ENCODE assay signal across 33 cellular contexts in the genomic region with DNA sequence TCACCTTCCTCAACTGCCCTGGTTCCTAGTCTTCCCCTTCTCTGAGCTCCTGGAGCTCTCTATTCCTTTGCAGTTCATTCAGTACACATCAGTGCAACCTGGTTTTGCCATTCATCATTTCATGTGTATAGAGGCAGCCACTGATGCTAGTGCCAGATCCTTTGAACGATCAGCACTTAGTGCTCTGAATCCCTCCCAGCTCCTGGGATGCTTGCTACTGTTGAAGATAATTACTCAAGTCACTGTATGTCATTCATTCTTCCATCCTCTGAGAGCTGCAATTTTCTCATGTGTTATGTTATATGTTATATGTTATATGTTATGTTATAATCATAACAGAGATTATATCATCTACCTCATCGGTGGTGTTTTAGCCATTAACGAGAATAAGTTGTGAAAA.
"Had no signal": no experiment of that assay in that cellular context is flagged by ENCODE, and none has a peak within 500 bp of the region (broad histone marks: within the 10 kb centered on the region; RNA-seq: fewer than 3 reads in every experiment).

No MANE protein-coding gene starts in this region.

- H3K36me3 Mint-ChIP-seq: naive thymus-derived CD4-positive, alpha-beta T cell; natural killer cell; stimulated activated memory B cell treated with anti-CD40 and anti-IgM and Interleukin-4, amounts not matched to agents 10 μg/mL and 1 μg/mL and 100 μg/mL, for 72 hours; type B pancreatic cell had no signal

- H3K36me3 ChIP-seq: neutrophil, ovary, right lobe of liver, spleen, suprapubic skin, tibial artery, transverse colon, upper lobe of right lung, uterus had no signal

- H3K9me3 ChIP-seq: neutrophil, ovary, psoas muscle, right lobe of liver, spleen, suprapubic skin, testis, tibial artery, transverse colon, upper lobe of right lung, uterus had no signal

- H3K27me3 Mint-ChIP-seq: progenitor cell of endocrine pancreas; stimulated activated naive CD8-positive, alpha-beta T cell treated with anti-CD3 and anti-CD28 coated beads, Interleukin-15, amount 100 ng/mL, for 72 hours; type B pancreatic cell had no signal

- H3K27ac Mint-ChIP-seq: naive thymus-derived CD4-positive, alpha-beta T cell; natural killer cell; nephron; progenitor cell of endocrine pancreas; stimulated activated memory B cell treated with anti-CD40 and anti-IgM and Interleukin-4, amounts not matched to agents 10 μg/mL and 1 μg/mL and 100 μg/mL, for 72 hours; stimulated activated naive CD8-positive, alpha-beta T cell treated with anti-CD3 and anti-CD28 coated beads, Interleukin-15, amount 100 ng/mL, for 72 hours; type B pancreatic cell had no signal

- H3K27ac ChIP-seq: neutrophil, ovary, parathyroid adenoma, psoas muscle, right lobe of liver, skin epidermis, spleen, suprapubic skin, testis, tibial artery, transverse colon, upper lobe of right lung, uterus had no signal

- ATAC-seq: naive thymus-derived CD4-positive, alpha-beta T cell; natural killer cell; psoas muscle; right cardiac atrium; right lobe of liver; stimulated activated memory B cell treated with anti-CD40 and anti-IgM and Interleukin-4, amounts not matched to agents 10 μg/mL and 1 μg/mL and 100 μg/mL, for 72 hours; stimulated activated naive CD8-positive, alpha-beta T cell treated with anti-CD3 and anti-CD28 coated beads, Interleukin-15, amount 100 ng/mL, for 72 hours; stimulated activated naive CD8-positive, alpha-beta T cell treated with anti-CD3 and anti-CD28 coated beads, Interleukin-15, Interleukin-2, amounts not matched to agents 100 U/mL and 50 U/mL, for 24 hours; upper lobe of right lung had no signal

- H3K27me3 ChIP-seq: neutrophil, ovary, right lobe of liver, spleen, suprapubic skin, testis, tibial artery, transverse colon, upper lobe of right lung, uterus had no signal

- H3K4me1 Mint-ChIP-seq: naive thymus-derived CD4-positive, alpha-beta T cell; nephron; neural crest cell; stimulated activated memory B cell treated with anti-CD40 and anti-IgM and Interleukin-4, amounts not matched to agents 10 μg/mL and 1 μg/mL and 100 μg/mL, for 72 hours; stimulated activated naive CD8-positive, alpha-beta T cell treated with anti-CD3 and anti-CD28 coated beads, Interleukin-15, amount 100 ng/mL, for 72 hours had no signal

- H3K4me3 Mint-ChIP-seq: naive thymus-derived CD4-positive, alpha-beta T cell; natural killer cell; nephron; neural crest cell; stimulated activated memory B cell treated with anti-CD40 and anti-IgM and Interleukin-4, amounts not matched to agents 10 μg/mL and 1 μg/mL and 100 μg/mL, for 72 hours; stimulated activated naive CD8-positive, alpha-beta T cell treated with anti-CD3 and anti-CD28 coated beads, Interleukin-15, amount 100 ng/mL, for 72 hours; type B pancreatic cell had no signal

- H3K4me1 ChIP-seq: parathyroid adenoma, psoas muscle, right lobe of liver, spleen, suprapubic skin, testis, tibial artery, transverse colon, upper lobe of right lung, uterus had no signal

- DNase-seq: naive thymus-derived CD4-positive, alpha-beta T cell; natural killer cell; nucleus accumbens; ovary; posterior cingulate gyrus; psoas muscle; right cardiac atrium; right lobe of liver; spleen; stimulated activated CD4-positive, alpha-beta T cell treated with anti-CD3 and anti-CD28 coated beads, Interleukin-12 subunit alpha, Interleukin-12 subunit beta, amount 100 ng/mL, for 4 hours; stimulated activated CD4-positive, alpha-beta T cell treated with anti-CD3 and anti-CD28 coated beads, Interleukin-1b, Interleukin-23, amount 100 ng/mL, for 48 hours; stimulated activated CD4-positive, alpha-beta T cell treated with anti-CD3 and anti-CD28 coated beads, Interleukin-4, amount 100 ng/mL, for 1 hour; stimulated activated CD4-positive, alpha-beta T cell treated with anti-CD3 and anti-CD28 coated beads, Interleukin-4, amount 100 ng/mL, for 4 hours; stimulated activated CD8-positive, alpha-beta memory T cell treated with anti-CD3 and anti-CD28 coated beads, Interleukin-4, amount 100 ng/mL, for 48 hours; stimulated activated naive CD4-positive, alpha-beta T cell; stimulated activated naive CD8-positive, alpha-beta T cell treated with anti-CD3 and anti-CD28 coated beads, Interleukin-15, amount 100 ng/mL, for 72 hours; stimulated activated naive CD8-positive, alpha-beta T cell treated with anti-CD3 and anti-CD28 coated beads, Interleukin-15, Interleukin-2, amounts not matched to agents 100 U/mL and 50 U/mL, for 24 hours; substantia nigra; testis; tibial artery; transverse colon; upper lobe of right lung; uterus had no signal

- H3K9me3 Mint-ChIP-seq: naive thymus-derived CD4-positive, alpha-beta T cell; natural killer cell; nephron; neural crest cell; stimulated activated memory B cell treated with anti-CD40 and anti-IgM and Interleukin-4, amounts not matched to agents 10 μg/mL and 1 μg/mL and 100 μg/mL, for 72 hours; stimulated activated naive CD8-positive, alpha-beta T cell treated with anti-CD3 and anti-CD28 coated beads, Interleukin-15, amount 100 ng/mL, for 72 hours; type B pancreatic cell had no signal

- H3K4me3 ChIP-seq: ovary, psoas muscle, right lobe of liver, skin epidermis, smooth muscle cell, spleen, suprapubic skin, testis, tibial artery, transverse colon, upper lobe of right lung, uterus had no signal
